In genomic region chr3:12878026-12878636, GRCh38 we compare ENCODE assay signal across 19 cellular contexts.
"Had no signal": no experiment of that assay in that cellular context is flagged by ENCODE, and none has a peak within 500 bp of the region (broad histone marks: within the 10 kb centered on the region; RNA-seq: fewer than 3 reads in every experiment).

No MANE protein-coding gene starts in this region.

- H3K9me3 ChIP-seq: lower lobe of right lung, prostate gland, suprapubic skin, tibial nerve had no signal

- H3K36me3 Mint-ChIP-seq: activated CD8-positive, alpha-beta memory T cell treated with anti-CD3 and anti-CD28 coated beads, Interleukin-2, amount 10 ng/mL, durations not matched to agents 7 days and 5 days; activated naive CD4-positive, alpha-beta T cell treated with anti-CD3 and anti-CD28 coated beads, Interleukin-2, amount 50 U/mL, for 72 hours; brain; naive thymus-derived CD8-positive, alpha-beta T cell had no signal

- H3K4me1 Mint-ChIP-seq: activated CD4-positive, alpha-beta T cell treated with anti-CD3 and anti-CD28 coated beads, Interleukin-2, amount 10 ng/mL, durations not matched to agents 7 days and 5 days; activated CD8-positive, alpha-beta memory T cell treated with anti-CD3 and anti-CD28 coated beads, Interleukin-2, amount 10 ng/mL, durations not matched to agents 7 days and 5 days had no signal

- H3K27ac Mint-ChIP-seq: activated CD4-positive, alpha-beta T cell treated with anti-CD3 and anti-CD28 coated beads, Interleukin-2, amount 10 ng/mL, durations not matched to agents 7 days and 5 days; activated CD8-positive, alpha-beta memory T cell treated with anti-CD3 and anti-CD28 coated beads, Interleukin-2, amount 10 ng/mL, durations not matched to agents 7 days and 5 days; activated CD8-positive, alpha-beta T cell treated with anti-CD3 and anti-CD28 coated beads for 36 hours; activated naive CD4-positive, alpha-beta T cell treated with anti-CD3 and anti-CD28 coated beads, Interleukin-2, amount 50 U/mL, for 72 hours; stimulated activated naive CD8-positive, alpha-beta T cell treated with anti-CD3 and anti-CD28 coated beads, Interleukin-15, Interleukin-2, amounts not matched to agents 100 ng/mL and 50 ng/mL, for 24 hours; T-helper 17 cell had no signal

- DNase-seq: activated CD4-positive, alpha-beta T cell treated with anti-CD3 and anti-CD28 coated beads, Interleukin-2, amount 10 ng/mL, durations not matched to agents 7 days and 5 days; activated CD4-positive, CD25-positive, alpha-beta regulatory T cell treated with anti-CD3 and anti-CD28 coated beads, Interleukin-2, amount 50 U/mL, for 72 hours; activated CD8-positive, alpha-beta memory T cell treated with anti-CD3 and anti-CD28 coated beads, Interleukin-2, amount 10 ng/mL, durations not matched to agents 7 days and 5 days; activated CD8-positive, alpha-beta T cell treated with anti-CD3 and anti-CD28 coated beads for 36 hours; activated effector memory CD4-positive, alpha-beta T cell treated with anti-CD3 and anti-CD28 coated beads, Interleukin-2, amount 50 U/mL, for 16 hours; activated T-cell treated with anti-CD3 and anti-CD28 coated beads for 4 hours; aorta; foreskin keratinocyte; kidney; lower lobe of right lung; naive thymus-derived CD8-positive, alpha-beta T cell; stimulated activated CD4-positive, alpha-beta T cell treated with anti-CD3 and anti-CD28 coated beads, Interleukin-4, amount 100 ng/mL, for 24 hours; T-helper 17 cell had no signal

- H3K27ac ChIP-seq: foreskin keratinocyte, lower lobe of right lung, prostate gland, suprapubic skin, tibial nerve had no signal

- H3K4me1 ChIP-seq: foreskin keratinocyte had no signal

- H3K4me3 ChIP-seq: lower lobe of right lung, prostate gland, suprapubic skin, tibial nerve had no signal

- H3K4me3 Mint-ChIP-seq: activated CD4-positive, alpha-beta T cell treated with anti-CD3 and anti-CD28 coated beads, Interleukin-2, amount 10 ng/mL, durations not matched to agents 7 days and 5 days; activated CD8-positive, alpha-beta memory T cell treated with anti-CD3 and anti-CD28 coated beads, Interleukin-2, amount 10 ng/mL, durations not matched to agents 7 days and 5 days; activated CD8-positive, alpha-beta T cell treated with anti-CD3 and anti-CD28 coated beads for 36 hours; brain; naive thymus-derived CD8-positive, alpha-beta T cell; stimulated activated naive CD8-positive, alpha-beta T cell treated with anti-CD3 and anti-CD28 coated beads, Interleukin-15, Interleukin-2, amounts not matched to agents 100 ng/mL and 50 ng/mL, for 24 hours; T-helper 17 cell had no signal

- H3K36me3 ChIP-seq: lower lobe of right lung, prostate gland, suprapubic skin, tibial nerve had no signal

- H3K27me3 Mint-ChIP-seq: brain had no signal

- H3K9me3 Mint-ChIP-seq: activated CD4-positive, alpha-beta T cell treated with anti-CD3 and anti-CD28 coated beads, Interleukin-2, amount 10 ng/mL, durations not matched to agents 7 days and 5 days; activated CD8-positive, alpha-beta T cell treated with anti-CD3 and anti-CD28 coated beads for 36 hours; activated naive CD4-positive, alpha-beta T cell treated with anti-CD3 and anti-CD28 coated beads, Interleukin-2, amount 50 U/mL, for 72 hours; stimulated activated naive CD8-positive, alpha-beta T cell treated with anti-CD3 and anti-CD28 coated beads, Interleukin-15, Interleukin-2, amounts not matched to agents 100 ng/mL and 50 ng/mL, for 24 hours had no signal
